In genomic region chr15:39539466-39539865, GRCh38 we compare ENCODE assay signal across 16 cellular contexts.
"Had no signal": no experiment of that assay in that cellular context is flagged by ENCODE, and none has a peak within 500 bp of the region (broad histone marks: within the 10 kb centered on the region; RNA-seq: fewer than 3 reads in every experiment).

No MANE protein-coding gene starts in this region.

- ATAC-seq: activated CD4-positive, alpha-beta T cell treated with anti-CD3 and anti-CD28 coated beads for 36 hours; activated naive CD4-positive, alpha-beta T cell treated with anti-CD3 and anti-CD28 coated beads, Interleukin-2, amount 50 U/mL, for 72 hours; left colon; WTC11 had no signal

- H3K4me3 ChIP-seq: adrenal gland, coronary artery, lung, suprapubic skin had no signal

- H3K27me3 ChIP-seq: adrenal gland, suprapubic skin had no signal

- DNase-seq: activated CD4-positive, alpha-beta T cell treated with anti-CD3 and anti-CD28 coated beads for 36 hours; activated CD4-positive, alpha-beta T cell treated with anti-CD3 and anti-CD28 coated beads, Interleukin-2, amount 50 U/mL, for 48 hours; activated gamma-delta T cell treated with Interleukin-2 at 50 U/mL for 16 hours; adrenal gland; hippocampal formation; left colon; midbrain; occipital lobe; small intestine; stimulated activated CD4-positive, alpha-beta T cell treated with anti-CD3 and anti-CD28 coated beads, Interleukin-15, amount 100 ng/mL, for 24 hours; stimulated activated CD4-positive, alpha-beta T cell treated with anti-CD3 and anti-CD28 coated beads, Interleukin-2, amount 100 ng/mL, for 48 hours had no signal

- H3K9me3 ChIP-seq: adrenal gland, suprapubic skin had no signal

- H3K36me3 ChIP-seq: adrenal gland, suprapubic skin had no signal

- H3K27ac ChIP-seq: adrenal gland, coronary artery, suprapubic skin had no signal
